In the genomic region with DNA sequence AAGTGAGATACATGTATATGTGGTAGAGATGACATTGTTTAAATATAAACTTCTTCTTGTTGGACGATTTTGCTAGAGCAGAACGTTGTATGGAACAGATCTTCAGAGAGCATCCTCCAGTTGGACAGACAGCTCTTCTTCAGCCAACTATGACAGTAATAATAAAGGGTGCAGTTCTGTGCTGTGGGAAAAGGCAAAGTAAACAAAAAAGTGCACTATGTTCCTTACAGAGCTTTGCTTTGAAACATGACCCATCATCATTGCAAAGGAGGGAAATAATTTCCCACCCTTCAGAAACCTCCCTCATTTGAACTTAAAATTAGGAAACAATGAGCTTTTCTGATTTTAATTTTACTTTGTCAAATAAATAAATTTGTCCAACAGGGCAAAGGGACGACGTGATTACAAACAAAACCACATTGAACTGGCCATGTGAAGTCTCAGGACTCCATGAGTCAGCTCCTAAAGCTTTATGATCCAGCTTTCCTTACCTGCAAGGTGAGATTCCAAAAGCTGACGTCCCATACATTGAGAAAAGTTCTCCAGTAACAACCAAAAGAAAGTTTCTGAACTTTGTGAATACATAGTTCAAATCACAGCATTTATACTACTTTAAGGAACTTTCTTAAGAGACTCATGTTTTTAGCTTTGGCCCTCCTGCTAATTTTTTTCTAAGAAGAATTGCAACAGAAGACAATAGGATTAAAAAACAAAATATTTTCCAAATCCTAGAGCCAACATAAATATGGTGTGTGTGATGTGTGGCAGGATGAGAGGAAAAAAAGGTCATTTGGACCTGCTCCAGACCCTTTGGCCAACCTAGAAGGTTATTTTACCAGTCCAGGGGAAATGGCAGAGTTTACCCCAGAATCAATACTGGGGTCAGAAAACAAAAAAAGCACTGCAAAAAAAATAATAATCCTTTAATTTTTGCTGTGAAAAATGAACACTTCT, we compare ENCODE assay signal across 1 cellular context.
TF ChIP-seq lines count a peak whose summit lies in the region.

No MANE protein-coding gene starts in this region.

TF ChIP-seq in IMR-90, 13 proteins besides CTCF, POLR2A, EP300 and RAD21 (continued from another document):
- TF ChIP-seq, protein P1, sequence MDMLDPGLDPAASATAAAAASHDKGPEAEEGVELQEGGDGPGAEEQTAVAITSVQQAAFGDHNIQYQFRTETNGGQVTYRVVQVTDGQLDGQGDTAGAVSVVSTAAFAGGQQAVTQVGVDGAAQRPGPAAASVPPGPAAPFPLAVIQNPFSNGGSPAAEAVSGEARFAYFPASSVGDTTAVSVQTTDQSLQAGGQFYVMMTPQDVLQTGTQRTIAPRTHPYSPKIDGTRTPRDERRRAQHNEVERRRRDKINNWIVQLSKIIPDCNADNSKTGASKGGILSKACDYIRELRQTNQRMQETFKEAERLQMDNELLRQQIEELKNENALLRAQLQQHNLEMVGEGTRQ (IDR thresholded peaks at IDR 0.05; ENCODE audit: low read depth, low read length): no peak
- TF ChIP-seq MAZ (IDR thresholded peaks at IDR 0.05; ENCODE audit: borderline replicate concordance, low read depth, low read length): no peak
- no peak for TF ChIP-seq RCOR1 (IDR thresholded peaks at IDR 0.05; ENCODE audit: insufficient replicate concordance, low read length)
- TF ChIP-seq CEBPB (IDR thresholded peaks at IDR 0.05; ENCODE audit: low read depth, low read length): no peak
- TF ChIP-seq CHD1 (IDR thresholded peaks at IDR 0.05; ENCODE audit: low read depth, low read length): no peak
- TF ChIP-seq FOS (IDR thresholded peaks at IDR 0.05; ENCODE audit: low read depth, low read length): no peak
- TF ChIP-seq BHLHE40 (IDR thresholded peaks at IDR 0.05; ENCODE audit: low read depth, low read length): no peak
